Comparison of ENCODE assay signal across 8 cellular contexts in the genomic region with DNA sequence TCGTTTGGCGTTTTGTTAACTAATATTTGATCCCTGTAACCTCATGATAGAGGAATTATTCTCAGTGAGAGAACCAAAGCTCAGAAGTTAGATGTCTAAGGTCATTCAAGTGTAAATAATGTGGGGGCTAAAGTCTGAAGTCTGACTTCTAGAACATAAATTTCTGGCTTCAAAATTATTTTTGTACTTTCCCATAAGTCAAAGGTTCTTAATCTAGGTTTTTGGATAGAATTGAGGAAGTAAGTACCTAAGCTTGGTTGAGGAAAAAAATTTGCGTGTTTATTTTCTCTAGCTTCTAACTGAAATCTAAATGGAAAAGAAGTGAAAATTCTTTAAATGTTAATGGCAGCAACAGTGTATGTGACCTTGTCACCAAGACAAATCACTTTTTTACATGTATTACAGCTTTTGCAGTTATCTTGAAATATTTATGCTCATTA. TPM values are rescaled to one million over a fixed set of nuclear protein-coding genes. Genes with fewer than 3 reads are reported as not detected.
DNase-seq lines count a peak whose midpoint lies in the region; ATAC-seq and TF ChIP-seq lines count a peak whose summit lies in the region.

No MANE protein-coding gene starts in this region.

- peak overlapping the region; percentile 0 to 100 (median 98) for H3K27ac Mint-ChIP-seq in brain

- H3K9ac ChIP-seq in KMS-11 (no peak overlapping the region; the same call in 1 of the 2 replicates), muscle layer of colon (ENCODE audit: low read length) (peak overlapping the region; percentile 83)

- H3K27ac ChIP-seq in KMS-11 (no peak overlapping the region), muscle layer of colon (ENCODE audit: low read depth, low read length) (peak overlapping the region; percentile 84)

- DNase-seq in AG10803 (ENCODE audit: low read depth), result no peak
- DNase-seq in dedifferentiated amniotic fluid mesenchymal stem cell (ENCODE audit: extremely low spot score), result no peak
- no peak for DNase-seq in foreskin melanocyte
- DNase-seq in nucleus accumbens (lab: John Stamatoyannopoulos, UW), result no peak

- peaks cover 4% of the 10 kb centered on the region for H3K36me3 Mint-ChIP-seq in brain

- H3K4me1 ChIP-seq in KMS-11 (ENCODE audit: low read depth, poor library complexity, severe bottlenecking) (peaks cover 18% of the 10 kb centered on the region), muscle layer of colon (ENCODE audit: insufficient read depth, low read length) (peaks cover 21% of the 10 kb centered on the region)

- TF ChIP-seq CTCF in AG10803 (conservative IDR thresholded peaks at IDR 0.05; ENCODE audit: low read length) (no peak), KMS-11 (conservative IDR thresholded peaks at IDR 0.05; ENCODE audit: low read depth, low read length) (no peak), brain (conservative IDR thresholded peaks at IDR 0.05) (no peak)

- H3K27me3 ChIP-seq in KMS-11 (ENCODE audit: insufficient read depth, low read depth) (no peaks in the 10 kb centered on the region), muscle layer of colon (ENCODE audit: control insufficient read depth in 1 of 2, insufficient read depth in 2 of 2, low read length in 2 of 2) (no peaks in the 10 kb centered on the region)

- peak overlapping the region; percentile 97 for H3K4me2 ChIP-seq in KMS-11

- H3K27me3 Mint-ChIP-seq in brain, result peaks cover 11% of the 10 kb centered on the region

- peak overlapping the region; percentile 76 for H3K4me3 ChIP-seq in AG10803 (ENCODE audit: low read length)
- H3K4me3 ChIP-seq in KMS-11 (IDR thresholded peaks at IDR 0.05; ENCODE audit: insufficient read depth, low read depth, low read length), result no peak overlapping the region
- H3K4me3 ChIP-seq in muscle layer of colon (ENCODE audit: low read depth in 1 of 2, low read length in 2 of 2), result peak overlapping the region in 1 of 2 donors; percentile 94

- no peaks in the 10 kb centered on the region for H3K9me3 ChIP-seq in muscle layer of colon (ENCODE audit: low read length)

- H3K4me3 Mint-ChIP-seq in brain, result peak overlapping the region; percentile 94 to 100 (median 97)

- H3K79me2 ChIP-seq in KMS-11 (ENCODE audit: insufficient read depth, low read depth), result peaks cover 72% of the 10 kb centered on the region

- ATAC-seq in GM18870 (IDR thresholded peaks at IDR 0.05; ENCODE audit: unreplicated experiment), result no peak

- H3K36me3 ChIP-seq in KMS-11 (ENCODE audit: insufficient read depth) (no peaks in the 10 kb centered on the region; the same call in 1 of the 2 replicates), muscle layer of colon (ENCODE audit: insufficient read depth, low read length) (no peaks in the 10 kb centered on the region)

- peaks cover 38% of the 10 kb centered on the region for H3K4me1 Mint-ChIP-seq in brain

- H4K20me1 ChIP-seq in KMS-11 (ENCODE audit: insufficient read depth), result peaks cover 26% of the 10 kb centered on the region

- no peak overlapping the region for H2AFZ ChIP-seq in KMS-11 (ENCODE audit: low read depth)

- H3K9me3 Mint-ChIP-seq in brain, result peaks cover 0 to 4% (median 0%) of the 10 kb centered on the region in 5 experiments

RNA-seq across cellular contexts. Expression of gene LARP4, which starts 2.3 kb away (rescaled TPM):
- polyA plus RNA-seq in brain (ENCODE audit: insufficient read depth, low read depth, low replicate concordance), result 6.1 TPM

RNA-seq across cellular contexts. Expression of gene FAM186A, which starts 6.6 kb away (rescaled TPM):
- not detected for polyA plus RNA-seq in brain (ENCODE audit: insufficient read depth, low read depth, low replicate concordance)
